In genomic region chr10:46233101-46233500, GRCh38 we compare ENCODE assay signal across 25 cellular contexts. TPM values are rescaled to one million over a fixed set of nuclear protein-coding genes. Genes with fewer than 3 reads are reported as not detected.
DNase-seq lines count a peak whose midpoint lies in the region; TF ChIP-seq lines count a peak whose summit lies in the region.
"Had no signal": no experiment of that assay in that cellular context is flagged by ENCODE, and none has a peak within 500 bp of the region (broad histone marks: within the 10 kb centered on the region; RNA-seq: fewer than 3 reads in every experiment).

No MANE protein-coding gene starts in this region.

- no TSS peak for BruUV-seq in Calu3 (replicated peaks; lab: Mats Ljungman, UMichigan)

- H3K79me1 ChIP-seq in mesendoderm (ENCODE audit: low read length) = no peaks in the 10 kb centered on the region

- H3K27ac ChIP-seq in testis (no peak overlapping the region), neural progenitor cell (no peak overlapping the region), mesendoderm (ENCODE audit: low read depth, low read length) (no peak overlapping the region)
- H3K27ac ChIP-seq: PC-9 had no signal

- no peak overlapping the region for H3K23ac ChIP-seq in mesendoderm (ENCODE audit: low read length)

- H3K36me3 Mint-ChIP-seq in Calu3 (ENCODE audit: insufficient read depth, unreplicated experiment) (no peaks in the 10 kb centered on the region), neural progenitor cell (no peaks in the 10 kb centered on the region)

- H3K27ac Mint-ChIP-seq in Calu3 (ENCODE audit: unreplicated experiment) (no peak overlapping the region), neural progenitor cell (no peak overlapping the region)

- no peak overlapping the region for H2BK15ac ChIP-seq in mesendoderm (replicated peaks; ENCODE audit: low read depth)

- H3K27me3 Mint-ChIP-seq in Calu3 (ENCODE audit: unreplicated experiment) (peaks cover 69% of the 10 kb centered on the region), neural progenitor cell (ENCODE audit: insufficient read depth, low read depth) (no peaks in the 10 kb centered on the region)
- H3K27me3 Mint-ChIP-seq: CD8-positive, alpha-beta memory T cell had no signal

- H4K20me1 ChIP-seq in neural progenitor cell (ENCODE audit: low read depth) = no peaks in the 10 kb centered on the region

- no peak overlapping the region for H3K4me2 ChIP-seq in neural progenitor cell
- H3K4me2 ChIP-seq in mesendoderm (ENCODE audit: low read length) = no peak overlapping the region
- H3K4me2 ChIP-seq: PC-9 had no signal

- H3K9me3 Mint-ChIP-seq in Calu3 (ENCODE audit: low read depth, unreplicated experiment) (no peaks in the 10 kb centered on the region), neural progenitor cell (peaks cover 3% of the 10 kb centered on the region)
- H3K9me3 Mint-ChIP-seq: neural crest cell had no signal

- H3K4ac ChIP-seq in mesendoderm (ENCODE audit: low read depth, low read length) = no peak overlapping the region

- no peak for TF ChIP-seq POLR2A in testis (IDR thresholded peaks at IDR 0.05)

- no peak overlapping the region for H2BK120ac ChIP-seq in mesendoderm (ENCODE audit: low read depth, low read length)

- no peak overlapping the region for H4K5ac ChIP-seq in mesendoderm (ENCODE audit: low read length)

- no peak overlapping the region for H3K4me3 Mint-ChIP-seq in Calu3 (ENCODE audit: low read depth, unreplicated experiment)
- H3K4me3 Mint-ChIP-seq in neural progenitor cell = no peak overlapping the region
- H3K4me3 Mint-ChIP-seq: CD8-positive, alpha-beta memory T cell; neural crest cell had no signal

- no peak overlapping the region for H2BK5ac ChIP-seq in mesendoderm (ENCODE audit: low read length)

- no peaks in the 10 kb centered on the region for H3F3A ChIP-seq in neural progenitor cell (ENCODE audit: low read depth)

- H3K27me3 ChIP-seq in testis (no peaks in the 10 kb centered on the region), neural progenitor cell (no peaks in the 10 kb centered on the region), mesendoderm (ENCODE audit: insufficient read depth, low read length, poor library complexity) (no peaks in the 10 kb centered on the region)

- intact Hi-C loops in Calu3 (cut with micrococcal nuclease; ENCODE audit: unreplicated experiment) = loop anchor here (5.0 kb wide), 1 partner anchor 324 kb away; the partner anchor contains the start of gene GPRIN2
- intact Hi-C loops in testis (cut with DNase I; ENCODE audit: low total_unique reads) = no loop called here

- no peak overlapping the region for H3K56ac ChIP-seq in mesendoderm (ENCODE audit: low read length)

- H3K4me1 Mint-ChIP-seq in Calu3 (ENCODE audit: low read depth, unreplicated experiment) = peaks cover 11% of the 10 kb centered on the region
- H3K4me1 Mint-ChIP-seq in neural progenitor cell = no peaks in the 10 kb centered on the region

- H3K9ac ChIP-seq in neural progenitor cell = no peak overlapping the region
- no peak overlapping the region for H3K9ac ChIP-seq in mesendoderm (ENCODE audit: low read length)

- no peaks in the 10 kb centered on the region for H3K36me3 ChIP-seq in testis (ENCODE audit: low read depth, missing control alignments)
- H3K36me3 ChIP-seq in neural progenitor cell = no peaks in the 10 kb centered on the region
- no peaks in the 10 kb centered on the region for H3K36me3 ChIP-seq in mesendoderm (ENCODE audit: control insufficient read depth, insufficient read depth, low read length)

- no peaks in the 10 kb centered on the region for H3K79me2 ChIP-seq in neural progenitor cell (ENCODE audit: low read depth)
- H3K79me2 ChIP-seq in mesendoderm (ENCODE audit: control insufficient read depth, insufficient read depth, low read length) = no peaks in the 10 kb centered on the region

- no peak overlapping the region for H3K4me3 ChIP-seq in testis
- no peak overlapping the region for H3K4me3 ChIP-seq in neural progenitor cell
- H3K4me3 ChIP-seq in mesendoderm (ENCODE audit: low read length) = no peak overlapping the region
- H3K4me3 ChIP-seq: PC-9 had no signal

- no peak overlapping the region for H2AK5ac ChIP-seq in mesendoderm (ENCODE audit: low read length)

- H3K4me1 ChIP-seq in testis = no peaks in the 10 kb centered on the region
- no peaks in the 10 kb centered on the region for H3K4me1 ChIP-seq in neural progenitor cell
- no peaks in the 10 kb centered on the region for H3K4me1 ChIP-seq in mesendoderm (ENCODE audit: control insufficient read depth, low read depth, low read length)

- CTCF ChIA-PET in Calu3 (lab: Charles Lee) = no interaction called here

- H2AFZ ChIP-seq in neural progenitor cell (replicated peaks) = no peak overlapping the region
- H2AFZ ChIP-seq: PC-9 had no signal

- H4K8ac ChIP-seq in mesendoderm (ENCODE audit: low read depth, low read length) = no peak overlapping the region

- no peak overlapping the region for H3K18ac ChIP-seq in mesendoderm (ENCODE audit: low read length)

- H3K9me3 ChIP-seq in testis (no peaks in the 10 kb centered on the region), neural progenitor cell (ENCODE audit: low read depth) (no peaks in the 10 kb centered on the region)

- TF ChIP-seq CTCF in Calu3 (IDR thresholded peaks at IDR 0.05; ENCODE audit: unreplicated experiment) (no peak), testis (IDR thresholded peaks at IDR 0.05) (no peak), neural progenitor cell (IDR thresholded peaks at IDR 0.05) (no peak)

- WGBS in testis, 2 donors = 80% methylated on average over 3 of the region's 3 CpGs
- no CpG with 5 or more reads among the region's 3 CpGs for WGBS in mesendoderm (ENCODE audit: extremely low coverage, insufficient coverage, low lambda C conversion rate)

- peak; percentile 60 for DNase-seq in activated effector memory CD4-positive, alpha-beta T cell treated with anti-CD3 and anti-CD28 coated beads, Interleukin-2, amount 50 U/mL, for 16 hours
- DNase-seq in activated effector memory CD4-positive, alpha-beta T cell treated with Interleukin-2 at 50 U/mL for 16 hours = no peak
- DNase-seq in Calu3 (peak; percentile 0), ecto neural progenitor cell (ENCODE audit: low spot score) (peak; percentile 23), testis (peak; percentile 11), neural progenitor cell (ENCODE audit: low spot score) (no peak), cerebellar nuclear complex (lab: John Stamatoyannopoulos, UW) (no peak), mesendoderm (no peak)
- DNase-seq: activated gamma-delta T cell; activated T-cell treated with anti-CD3 and anti-CD28 coated beads, Interleukin-2, amount 50 U/mL, for 1 hour; CD8-positive, alpha-beta memory T cell; cortex of kidney; mesenchymal stem cell; NCI-H146; NCI-H226; NCI-H526 treated with DMSO at 0.1 percent for 48 hours; stimulated activated CD4-positive, alpha-beta T cell treated with anti-CD3 and anti-CD28 coated beads, Interleukin-2, amount 100 ng/mL, for 48 hours; T-helper 2 cell; trophoblast cell had no signal

RNA-seq across cellular contexts. Expression of gene ANTXRL, which starts 53.7 kb away (rescaled TPM):
- total RNA-seq in Calu3 (2022) (not detected in 2 replicates), testis (10 to 100 TPM; 10.7 to 26.5 TPM), neural progenitor cell (ENCODE audit: low replicate concordance) (not detected in 2 replicates)
- 23.7 TPM for polyA plus RNA-seq in testis (ENCODE audit: insufficient read depth, low read depth, low replicate concordance)
- not detected for polyA plus RNA-seq in mesendoderm (2013, experiment 1 of 2)
- not detected for polyA plus RNA-seq in mesendoderm (2013, experiment 2 of 2)
- total RNA-seq: CD8-positive, alpha-beta memory T cell; H1; left lobe of liver; neural crest cell; Right ventricle myocardium inferior; sciatic nerve had no signal
- polyA plus RNA-seq: CD8-positive, alpha-beta memory T cell; H1 had no signal

Comparison
In these comparisons a context has a peak if more than half of its experiments do, and no peak if none do; other contexts are left out.
1. DNase-seq: peak in activated effector memory CD4-positive, alpha-beta T cell treated with anti-CD3 and anti-CD28 coated beads, Interleukin-2, amount 50 U/mL, for 16 hours (single experiment), Calu3 (single experiment), ecto neural progenitor cell (single experiment) and testis (single experiment); none in activated effector memory CD4-positive, alpha-beta T cell treated with Interleukin-2 at 50 U/mL for 16 hours (single experiment), neural progenitor cell (single experiment), cerebellar nuclear complex (0 of 2) and mesendoderm (single experiment).
2. RNA of gene ANTXRL, which starts 53.7 kb away (total RNA-seq): 10.7 to 26.5 TPM in testis; not detected in Calu3 and not detected in neural progenitor cell; every median in the first group is over 10 times any median in the second.